Comparison of ENCODE assay signal across 17 cellular contexts in the genomic region with DNA sequence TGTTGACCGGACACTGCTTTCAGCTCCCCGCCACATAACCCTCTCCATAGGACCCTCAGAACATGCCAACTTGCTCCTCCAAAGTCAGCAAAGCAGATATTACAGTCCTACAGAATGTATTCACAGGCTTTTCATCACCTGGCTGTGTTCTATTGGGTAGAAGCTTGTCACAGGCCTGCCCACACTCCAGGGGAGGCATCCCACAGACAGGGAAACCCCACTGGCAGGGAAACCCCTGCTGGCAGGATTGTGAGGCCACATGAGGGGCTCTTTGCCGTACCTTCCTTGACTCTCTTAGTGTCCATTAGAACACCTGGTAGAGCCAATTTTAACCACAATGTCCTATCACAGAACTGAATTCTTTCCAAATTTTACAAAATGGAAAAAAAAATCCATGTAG.
DNase-seq lines count a peak whose midpoint lies in the region; ATAC-seq and TF ChIP-seq lines count a peak whose summit lies in the region.
"Had no signal": no experiment of that assay in that cellular context is flagged by ENCODE, and none has a peak within 500 bp of the region (broad histone marks: within the 10 kb centered on the region; RNA-seq: fewer than 3 reads in every experiment).

No MANE protein-coding gene starts in this region.

- H3K14ac ChIP-seq in H9 (ENCODE audit: insufficient read depth, low read length), result peak overlapping the region; percentile 75; the same call in 1 of the 2 replicates

- H3K23ac ChIP-seq in H9 (ENCODE audit: insufficient read length, low read depth, low read length), result no peak overlapping the region

- H3K79me2 ChIP-seq in H9 (ENCODE audit: insufficient read depth, low read length), result no peaks in the 10 kb centered on the region

- no peak overlapping the region for H2BK120ac ChIP-seq in H9 (ENCODE audit: low read depth, low read length, poor library complexity, severe bottlenecking)

- H2BK20ac ChIP-seq in H9 (ENCODE audit: low read depth, low read length, poor library complexity, severe bottlenecking), result no peak overlapping the region

- no peak overlapping the region for H3K4me2 ChIP-seq in H9 (ENCODE audit: insufficient read depth, insufficient read length, low read length)
- H3K4me2 ChIP-seq: A549, BLaER1 had no signal

- H3K23me2 ChIP-seq in H9 (ENCODE audit: insufficient read length, low read depth, low read length, poor library complexity, severe bottlenecking), result no peaks in the 10 kb centered on the region

- no peak overlapping the region for H3K56ac ChIP-seq in H9 (ENCODE audit: insufficient read length, low read depth, low read length)

- no peaks in the 10 kb centered on the region for H3K36me3 ChIP-seq in heart right ventricle
- H3K36me3 ChIP-seq: BLaER1, HAP-1 had no signal

- WGBS in H9 (ENCODE audit: extremely low coverage, insufficient read length, low lambda C conversion rate), result no CpG with 5 or more reads among the region's 3 CpGs
- 85 to 91% methylated on average over 3 of the region's 3 CpGs for WGBS in heart right ventricle, 2 donors

- H3K4me3 Mint-ChIP-seq in H9 (no peak overlapping the region), osteocyte (ENCODE audit: unreplicated experiment) (no peak overlapping the region)
- H3K4me3 Mint-ChIP-seq: CD14-positive monocyte; CD4-positive, alpha-beta memory T cell had no signal

- no peak overlapping the region for H3K27ac Mint-ChIP-seq in H9
- no peak overlapping the region for H3K27ac Mint-ChIP-seq in osteocyte (ENCODE audit: unreplicated experiment)
- H3K27ac Mint-ChIP-seq: CD14-positive monocyte; CD4-positive, alpha-beta memory T cell had no signal

- H3K36me3 Mint-ChIP-seq in H9 (ENCODE audit: insufficient read depth in 1 of 3, low read depth in 3 of 3) (peaks cover 3 to 6% (median 4%) of the 10 kb centered on the region in 3 experiments; a peak in 5 of 7 replicates), osteocyte (ENCODE audit: unreplicated experiment) (no peaks in the 10 kb centered on the region)
- H3K36me3 Mint-ChIP-seq: CD14-positive monocyte; CD4-positive, alpha-beta memory T cell had no signal

- DNase-seq in NCI-H345 (lab: John Stamatoyannopoulos, UW), result peak; percentile 6
- no peak for DNase-seq in NCI-H345 treated with DMSO at 0.1 percent for 48 hours (lab: John Stamatoyannopoulos, UW; ENCODE audit: unreplicated experiment)
- peak; percentile 15 for DNase-seq in H9
- peak; percentile 24 for DNase-seq in ecto neural progenitor cell (ENCODE audit: low spot score)
- peak; percentile 72 for DNase-seq in osteocyte (ENCODE audit: extremely low spot score, unreplicated experiment)
- no peak for DNase-seq in heart right ventricle
- no peak for DNase-seq in GF-D8 (lab: John Stamatoyannopoulos, UW)
- DNase-seq: CD4-positive, alpha-beta memory T cell; DMS153; DMS79; GDM1; GOT3 had no signal

- no peaks in the 10 kb centered on the region for H3K4me1 ChIP-seq in H9 (ENCODE audit: insufficient read depth, low read length)
- H3K4me1 ChIP-seq in heart right ventricle, result peaks cover 0 to 9% (median 0%) of the 10 kb centered on the region in 9 donors
- H3K4me1 ChIP-seq: A549, BLaER1, HAP-1 had no signal

- no peak overlapping the region for H3T11ph ChIP-seq in H9 (ENCODE audit: low read length)

- H2BK12ac ChIP-seq in H9 (ENCODE audit: insufficient read length, low read depth, low read length), result no peak overlapping the region

- no peak overlapping the region for H2AK5ac ChIP-seq in H9 (ENCODE audit: insufficient read length, low read length)

- H3K9me3 ChIP-seq in H9 (ENCODE audit: control insufficient read depth, low read depth, low read length), result no peaks in the 10 kb centered on the region
- peaks cover 0 to 10% (median 4%) of the 10 kb centered on the region in 11 donors for H3K9me3 ChIP-seq in heart right ventricle
- H3K9me3 ChIP-seq: A549, BLaER1, HAP-1 had no signal

- no peak overlapping the region for H3K9ac ChIP-seq in H9 (ENCODE audit: extremely low read depth, insufficient read length, low read length)
- H3K9ac ChIP-seq: BLaER1 had no signal

- no peaks in the 10 kb centered on the region for H3K79me1 ChIP-seq in H9 (ENCODE audit: insufficient read depth, low read depth, low read length, poor library complexity, severe bottlenecking)

- H3K4me1 Mint-ChIP-seq in H9, result peaks cover 30 to 34% of the 10 kb centered on the region in 2 experiments
- H3K4me1 Mint-ChIP-seq in osteocyte (ENCODE audit: unreplicated experiment), result no peaks in the 10 kb centered on the region
- H3K4me1 Mint-ChIP-seq: CD14-positive monocyte had no signal

- no peak overlapping the region for H4K5ac ChIP-seq in H9 (ENCODE audit: insufficient read length, low read depth, low read length)

- H4K91ac ChIP-seq in H9 (ENCODE audit: insufficient read length, low read depth, low read length), result no peak overlapping the region

- no peak overlapping the region for H4K8ac ChIP-seq in H9 (replicated peaks; ENCODE audit: insufficient read length, low read depth, low read length)

- H2BK15ac ChIP-seq in H9 (ENCODE audit: low read depth, low read length), result no peak overlapping the region

- no peak for ATAC-seq in heart right ventricle
- ATAC-seq: A549 had no signal

- no peak overlapping the region for H3K4me3 ChIP-seq in heart right ventricle
- H3K4me3 ChIP-seq: A549, BLaER1, HAP-1 had no signal

- intact Hi-C loops in heart right ventricle (cut with DNase I), result no loop called here

- peaks cover 5 to 6% of the 10 kb centered on the region in 2 experiments; a peak in 3 of 5 replicates for H3K9me3 Mint-ChIP-seq in H9
- H3K9me3 Mint-ChIP-seq in osteocyte (ENCODE audit: unreplicated experiment), result peaks cover 12% of the 10 kb centered on the region

- H2BK5ac ChIP-seq in H9 (ENCODE audit: insufficient read length, low read length), result no peak overlapping the region

- H3K18ac ChIP-seq in H9 (ENCODE audit: insufficient read length, low read depth, low read length), result no peak overlapping the region

- no peak overlapping the region for H3K27ac ChIP-seq in H9 (ENCODE audit: insufficient read length, low read depth, low read length)
- H3K27ac ChIP-seq in heart right ventricle, result no peak overlapping the region
- H3K27ac ChIP-seq: 22Rv1, A549, BLaER1 had no signal

- H2AFZ ChIP-seq in H9 (ENCODE audit: low read length), result no peak overlapping the region

- H4K20me1 ChIP-seq in H9 (ENCODE audit: control insufficient read depth, insufficient read depth, insufficient read length), result no peaks in the 10 kb centered on the region
- H4K20me1 ChIP-seq: BLaER1 had no signal

- H3K27me3 ChIP-seq in H9 (ENCODE audit: insufficient read depth, low read length) (no peaks in the 10 kb centered on the region), heart right ventricle (peaks cover 0 to 3% (median 0%) of the 10 kb centered on the region in 7 donors)
- H3K27me3 ChIP-seq: BLaER1 had no signal

- H3K27me3 Mint-ChIP-seq in H9 (ENCODE audit: low read depth) (0 out of 2 replicates have a peak, but pooled peaks cover 2% of the 10 kb centered on the region), osteocyte (ENCODE audit: unreplicated experiment) (no peaks in the 10 kb centered on the region)
- H3K27me3 Mint-ChIP-seq: CD4-positive, alpha-beta memory T cell had no signal

- TF ChIP-seq CTCF in H9 (conservative IDR thresholded peaks at IDR 0.05) (no peak), osteocyte (IDR thresholded peaks at IDR 0.05) (no peak), heart right ventricle (IDR thresholded peaks at IDR 0.05) (no peak)

- no peak overlapping the region for H3K4ac ChIP-seq in H9 (ENCODE audit: low read depth, low read length)

Comparison
In these comparisons a context has a peak if more than half of its experiments do, and no peak if none do; other contexts are left out.
1. DNase-seq: peak in NCI-H345 (single experiment), H9 (single experiment), ecto neural progenitor cell (single experiment) and osteocyte (single experiment); none in NCI-H345 treated with DMSO at 0.1 percent for 48 hours (single experiment), heart right ventricle (0 of 2) and GF-D8 (single experiment).